ENCODE assay signal across 1 cellular context in genomic region chr7:102211590-102212550, GRCh38.
TF ChIP-seq lines count a peak whose summit lies in the region.

No MANE protein-coding gene starts in this region.

TF ChIP-seq in GM12878, 131 proteins besides CTCF, POLR2A, EP300 and RAD21 (continued from another document):
- TF ChIP-seq PBX3 (IDR thresholded peaks at IDR 0.05; ENCODE audit: insufficient replicate concordance, low read depth, low read length): peak; percentile 67
- no peak for TF ChIP-seq PML (IDR thresholded peaks at IDR 0.05; ENCODE audit: low read length)
- no peak for TF ChIP-seq SMAD1 (IDR thresholded peaks at IDR 0.05; ENCODE audit: low read depth, partially characterized antibody)
- no peak for TF ChIP-seq KDM1A (IDR thresholded peaks at IDR 0.05; ENCODE audit: borderline replicate concordance)
- peak; percentile 59 for TF ChIP-seq BCL3 (IDR thresholded peaks at IDR 0.05; ENCODE audit: borderline replicate concordance, insufficient read depth, low read depth, low read length, poor library complexity, severe bottlenecking)
- TF ChIP-seq CREB1 (IDR thresholded peaks at IDR 0.05; ENCODE audit: low read depth): 0 out of 2 replicates have a peak, but pooled peaks have one; percentile 22
- no peak for TF ChIP-seq TBL1XR1 (IDR thresholded peaks at IDR 0.05; ENCODE audit: low read depth, low read length)
- no peak for TF ChIP-seq STAT3 (IDR thresholded peaks at IDR 0.05; ENCODE audit: low read depth, low read length)
TF ChIP-seq in GM12878: peak in this region for 42.
